In genomic region chr12:53048780-53049401, GRCh38 we compare ENCODE assay signal across 8 cellular contexts. TPM values are rescaled to one million over a fixed set of nuclear protein-coding genes. Genes with fewer than 3 reads are reported as not detected.
A peak's percentile ranks its signal among the peaks of the same experiment; 100 is the strongest.
DNase-seq lines count a peak whose midpoint lies in the region; ATAC-seq and TF ChIP-seq lines count a peak whose summit lies in the region.

No MANE protein-coding gene starts in this region.

- no peak for TF ChIP-seq CTCF in parathyroid adenoma (IDR thresholded peaks at IDR 0.05)

- peak overlapping the region; percentile 31 for H3K27ac ChIP-seq in CD8-positive, alpha-beta memory T cell (ENCODE audit: low read depth, low read length)
- peak overlapping the region; percentile 81 for H3K27ac ChIP-seq in SK-N-MC
- peak overlapping the region; percentile 100 for H3K27ac ChIP-seq in parathyroid adenoma

- H3K4me3 ChIP-seq in CD8-positive, alpha-beta memory T cell (ENCODE audit: low read length): no peak overlapping the region
- H3K4me3 ChIP-seq in SK-N-MC (peak overlapping the region; percentile 78), parathyroid adenoma (ENCODE audit: low read depth, low read length) (peak overlapping the region; percentile 57)

- no peak for ATAC-seq in GM21717 (IDR thresholded peaks at IDR 0.05; ENCODE audit: unreplicated experiment)

- H2AFZ ChIP-seq in parathyroid adenoma: peak overlapping the region; percentile 65

- peak overlapping the region in 3 of 7 donors; percentile 37 to 70 (median 54) for H3K4me3 Mint-ChIP-seq in CD8-positive, alpha-beta memory T cell

- peak overlapping the region in 6 of 8 donors; percentile 23 to 84 (median 59) for H3K27ac Mint-ChIP-seq in CD8-positive, alpha-beta memory T cell

- H3K4me1 Mint-ChIP-seq in CD8-positive, alpha-beta memory T cell: peaks cover 12 to 27% (median 14%) of the 10 kb centered on the region in 3 donors

- CTCF ChIA-PET in CD8-positive, alpha-beta memory T cell (lab: Charles Lee): interaction anchor here (0.8 to 3.3 kb wide), 5 partner anchors 11 to 49 kb away, joined by 4 to 26 read pairs (median 11); partner anchors contain the start of genes IGFBP6 and SPRYD3

- peak overlapping the region; percentile 67 for H3K4me2 ChIP-seq in parathyroid adenoma (ENCODE audit: low read length)

- H3K9me3 ChIP-seq in CD8-positive, alpha-beta memory T cell (ENCODE audit: low read length): no peaks in the 10 kb centered on the region
- H3K9me3 ChIP-seq in SK-N-MC (ENCODE audit: low read depth, low read length): no peaks in the 10 kb centered on the region
- no peaks in the 10 kb centered on the region for H3K9me3 ChIP-seq in parathyroid adenoma (ENCODE audit: control insufficient read depth, low read length)

- H3K4me1 ChIP-seq in CD8-positive, alpha-beta memory T cell (ENCODE audit: insufficient read depth, low read length): peaks cover 14% of the 10 kb centered on the region
- H3K4me1 ChIP-seq in parathyroid adenoma: peaks cover 67% of the 10 kb centered on the region

- no peaks in the 10 kb centered on the region for H3K27me3 ChIP-seq in CD8-positive, alpha-beta memory T cell (ENCODE audit: insufficient read depth, low read length, poor library complexity, severe bottlenecking)
- no peaks in the 10 kb centered on the region for H3K27me3 ChIP-seq in parathyroid adenoma (ENCODE audit: control insufficient read depth, insufficient read depth, low read length)

- peaks cover 14% of the 10 kb centered on the region for H3K79me2 ChIP-seq in parathyroid adenoma

- POLR2A ChIA-PET in CD8-positive, alpha-beta memory T cell (lab: Charles Lee): interaction anchor here (0.5 kb wide), 1 partner anchor 566 kb away, joined by 5 read pairs; no protein-coding TSS in a partner anchor

- no peaks in the 10 kb centered on the region for H3K9me3 Mint-ChIP-seq in CD8-positive, alpha-beta memory T cell

- peaks cover 0 to 1% of the 10 kb centered on the region in 2 donors for H3K27me3 Mint-ChIP-seq in CD8-positive, alpha-beta memory T cell

- no peak for DNase-seq in CD8-positive, alpha-beta memory T cell
- DNase-seq in SK-N-MC (ENCODE audit: low read depth, low spot score) (no peak), glomerular visceral epithelial cell (ENCODE audit: extremely low spot score) (peak; percentile 52), NCI-H1105 (lab: John Stamatoyannopoulos, UW) (no peak), germinal center (ENCODE audit: low spot score) (no peak), NCI-H510A treated with DMSO at 0.1 percent for 48 hours (lab: John Stamatoyannopoulos, UW) (no peak)

- no peaks in the 10 kb centered on the region for H3K36me3 ChIP-seq in CD8-positive, alpha-beta memory T cell (ENCODE audit: insufficient read depth, low read length)
- no peaks in the 10 kb centered on the region for H3K36me3 ChIP-seq in SK-N-MC (ENCODE audit: insufficient read depth, low read length)
- no peaks in the 10 kb centered on the region for H3K36me3 ChIP-seq in parathyroid adenoma (ENCODE audit: control insufficient read depth, insufficient read depth, low read length)

- H3K36me3 Mint-ChIP-seq in CD8-positive, alpha-beta memory T cell: peaks cover 0 to 3% (median 0%) of the 10 kb centered on the region in 3 donors

- no peak overlapping the region for H3K9ac ChIP-seq in SK-N-MC (ENCODE audit: insufficient read length)
- H3K9ac ChIP-seq in parathyroid adenoma: peak overlapping the region; percentile 70

RNA-seq across cellular contexts. Expression of gene TNS2, which starts 1.0 kb away (rescaled TPM):
- 1 to 10 TPM; 2.1 to 5.6 TPM for total RNA-seq in CD8-positive, alpha-beta memory T cell
- 0.35 TPM for polyA plus RNA-seq in CD8-positive, alpha-beta memory T cell

RNA-seq across cellular contexts. Expression of gene SPRYD3, which starts 30.3 kb away (rescaled TPM):
- 10 to 100 TPM; 40.1 to 43.3 TPM for total RNA-seq in CD8-positive, alpha-beta memory T cell
- 63.0 TPM for polyA plus RNA-seq in CD8-positive, alpha-beta memory T cell

RNA-seq across cellular contexts. Expression of gene EIF4B, which starts 42.6 kb away (rescaled TPM):
- total RNA-seq in CD8-positive, alpha-beta memory T cell: 100 to 1,000 TPM; 644 to 660 TPM
- polyA plus RNA-seq in CD8-positive, alpha-beta memory T cell: 114 TPM

RNA-seq across cellular contexts. Expression of gene IGFBP6, which starts 48.6 kb away (rescaled TPM):
- 1 to 10 TPM; 1.5 to 1.6 TPM for total RNA-seq in CD8-positive, alpha-beta memory T cell
- 8.9 TPM for polyA plus RNA-seq in CD8-positive, alpha-beta memory T cell

RNA-seq across cellular contexts. Expression of gene SOAT2, which starts 54.4 kb away (rescaled TPM):
- total RNA-seq in CD8-positive, alpha-beta memory T cell: under 1 TPM; 0.48 to 1.00 TPM
- polyA plus RNA-seq in CD8-positive, alpha-beta memory T cell: 0.76 TPM

Comparison
In these comparisons a context has a peak if more than half of its experiments do, and no peak if none do; other contexts are left out.
1. H3K27ac ChIP-seq: peak in every context shown above with its lines; median percentile 100 in parathyroid adenoma; 81 in SK-N-MC; 31 in CD8-positive, alpha-beta memory T cell.